ENCODE assay signal across 36 cellular contexts in the genomic region with DNA sequence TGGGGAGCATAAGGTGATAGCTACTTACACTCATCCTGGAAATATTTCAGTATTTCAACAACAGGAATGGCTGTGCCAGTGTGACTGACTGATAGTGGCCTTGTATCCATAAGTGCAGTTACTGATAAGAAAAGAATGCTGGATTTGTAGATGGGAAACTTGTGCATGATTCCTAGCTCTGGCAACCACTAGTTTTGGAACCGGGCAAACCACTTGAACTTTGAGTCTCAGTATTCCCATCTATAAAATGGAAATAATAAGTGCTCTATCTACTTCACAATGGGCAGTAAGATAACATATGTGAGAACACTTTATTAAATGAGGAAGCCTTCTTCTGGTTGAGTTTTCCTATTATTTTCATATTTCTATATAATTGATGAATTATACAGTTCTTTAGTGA.
DNase-seq lines count a peak whose midpoint lies in the region; ATAC-seq, FAIRE-seq and TF ChIP-seq lines count a peak whose summit lies in the region.
"Had no signal": no experiment of that assay in that cellular context is flagged by ENCODE, and none has a peak within 500 bp of the region (broad histone marks: within the 10 kb centered on the region; RNA-seq: fewer than 3 reads in every experiment).

No MANE protein-coding gene starts in this region.

- H2BK12ac ChIP-seq in trophoblast cell (ENCODE audit: low read length): no peak overlapping the region

- peaks cover 5% of the 10 kb centered on the region for H3K27me3 Mint-ChIP-seq in nephron progenitor cell (ENCODE audit: low read depth, poor library complexity)

- H4K91ac ChIP-seq in trophoblast cell (ENCODE audit: low read depth, low read length): no peak overlapping the region

- no peak overlapping the region for H3K4me3 Mint-ChIP-seq in nephron progenitor cell
- H3K4me3 Mint-ChIP-seq: B cell; CD14-positive monocyte; CD4-positive, alpha-beta memory T cell; CD4-positive, alpha-beta T cell; CD4-positive, CD25-positive, alpha-beta regulatory T cell; CD8-positive, alpha-beta memory T cell; CD8-positive, alpha-beta T cell had no signal

- H3K36me3 ChIP-seq in HepG2 (replicated peaks in 1 of 2; ENCODE audit: control insufficient read depth in 1 of 2, insufficient read depth in 2 of 2, low read length in 2 of 2) (no peaks in the 10 kb centered on the region), right lobe of liver (no peaks in the 10 kb centered on the region), K562 (ENCODE audit: control insufficient read depth, insufficient read depth, low read length) (no peaks in the 10 kb centered on the region), trophoblast cell (ENCODE audit: control insufficient read depth in 1 of 2, insufficient read depth in 2 of 2, low read length in 2 of 2) (no peaks in the 10 kb centered on the region)
- H3K36me3 ChIP-seq: BE2C; BLaER1; BLaER1 treated with 17β-estradiol and CSF1 and Interleukin-3, amounts not matched to agents 10 nM and 100 nM had no signal

- peak overlapping the region; percentile 52 for H3K27ac Mint-ChIP-seq in nephron progenitor cell
- H3K27ac Mint-ChIP-seq: B cell; CD14-positive monocyte; CD4-positive, alpha-beta memory T cell; CD4-positive, alpha-beta T cell; CD4-positive, CD25-positive, alpha-beta regulatory T cell; CD8-positive, alpha-beta memory T cell; CD8-positive, alpha-beta T cell had no signal

- TF ChIP-seq EP300 in HepG2 (IDR thresholded peaks at IDR 0.05; ENCODE audit: low read depth in 2 of 2, low read length in 2 of 2) (no peak), HepG2 (CRISPR knock-in tag; IDR thresholded peaks at IDR 0.05; ENCODE audit: borderline replicate concordance) (no peak), K562 (IDR thresholded peaks at IDR 0.05; ENCODE audit: low read length) (no peak)

- no peaks in the 10 kb centered on the region for H3K9me1 ChIP-seq in K562 (ENCODE audit: control insufficient read depth, insufficient read depth, low read length)

- FAIRE-seq in HepG2 (lab: Jason Lieb, UNC): no peak
- no peak for FAIRE-seq in K562 (lab: Jason Lieb, UNC)
- FAIRE-seq: A204.1, A549, D721Med had no signal

- H3K4me1 ChIP-seq in HepG2 (ENCODE audit: insufficient read depth, low read length) (no peaks in the 10 kb centered on the region), right lobe of liver (no peaks in the 10 kb centered on the region), K562 (replicated peaks in 1 of 2; ENCODE audit: control insufficient read depth in 2 of 2, insufficient read depth in 2 of 2, low read length in 2 of 2) (no peaks in the 10 kb centered on the region), trophoblast cell (ENCODE audit: control insufficient read depth in 1 of 2, insufficient read depth in 2 of 2, low read length in 2 of 2) (peaks cover 2 to 8% of the 10 kb centered on the region in 2 experiments)
- H3K4me1 ChIP-seq: A549, BE2C, Caco-2 had no signal

- no peak overlapping the region for H2BK5ac ChIP-seq in trophoblast cell (ENCODE audit: low read depth, low read length, poor library complexity)

- H4K12ac ChIP-seq in trophoblast cell (ENCODE audit: low read depth, low read length): no peak overlapping the region

- H3K9ac ChIP-seq in HepG2 (ENCODE audit: insufficient read depth, low read depth, low read length) (no peak overlapping the region), K562 (ENCODE audit: insufficient read depth in 1 of 2, low read depth in 2 of 2, low read length in 2 of 2) (no peak overlapping the region), trophoblast cell (ENCODE audit: low read length) (no peak overlapping the region)
- H3K9ac ChIP-seq: BLaER1; BLaER1 treated with 17β-estradiol and CSF1 and Interleukin-3, amounts not matched to agents 10 nM and 100 nM had no signal

- CTCF ChIA-PET in HepG2 (lab: Yijun Ruan, JAX; ENCODE audit: low intra/inter-chr PET ratio, low total read pairs) (no interaction called here), K562 (lab: Yijun Ruan, JAX; ENCODE audit: low intra/inter-chr PET ratio) (no interaction called here)

- H2AFZ ChIP-seq in HepG2 (ENCODE audit: low read length): no peak overlapping the region
- no peak overlapping the region for H2AFZ ChIP-seq in K562 (ENCODE audit: low read depth, low read length)
- no peak overlapping the region for H2AFZ ChIP-seq in trophoblast cell (ENCODE audit: insufficient read depth, low read length, poor library complexity)

- no peak overlapping the region for H3K27ac ChIP-seq in HepG2 (ENCODE audit: extremely low read length, insufficient read depth, low read length)
- no peak overlapping the region for H3K27ac ChIP-seq in right lobe of liver
- H3K27ac ChIP-seq in K562 (ENCODE audit: extremely low read depth, low read depth, low read length): no peak overlapping the region
- no peak overlapping the region for H3K27ac ChIP-seq in trophoblast cell (ENCODE audit: low read depth, low read length)
- H3K27ac ChIP-seq: 22Rv1; A549; BLaER1; BLaER1 treated with 17β-estradiol and CSF1 and Interleukin-3, amounts not matched to agents 10 nM and 100 nM; C4-2B had no signal

- no peak overlapping the region for H4K8ac ChIP-seq in trophoblast cell (ENCODE audit: low read depth, low read length)

- H3K36me3 Mint-ChIP-seq in nephron progenitor cell (ENCODE audit: low read depth): no peaks in the 10 kb centered on the region
- H3K36me3 Mint-ChIP-seq: CD14-positive monocyte; CD4-positive, alpha-beta memory T cell; CD4-positive, CD25-positive, alpha-beta regulatory T cell; CD8-positive, alpha-beta memory T cell; CD8-positive, alpha-beta T cell had no signal

- TF ChIP-seq CTCF in HepG2 (CRISPR knock-in tag; IDR thresholded peaks at IDR 0.05) (no peak), right lobe of liver (IDR thresholded peaks at IDR 0.05) (no peak), K562 (IDR thresholded peaks at IDR 0.05 in 2 of 3, conservative IDR thresholded peaks at IDR 0.05 in 1 of 3; ENCODE audit: insufficient read depth in 2 of 3, low read depth in 1 of 3, low read length in 3 of 3) (no peak), nephron progenitor cell (IDR thresholded peaks at IDR 0.05) (no peak)

- 0% methylated on average over 1 of the region's 1 CpG for WGBS in HepG2 (ENCODE audit: low lambda C conversion rate)
- WGBS in right lobe of liver (ENCODE audit: insufficient coverage, low coverage, low lambda C conversion rate, missing lambda C conversion rate): 60% methylated on average over 1 of the region's 1 CpG
- 5% methylated on average over 1 of the region's 1 CpG for WGBS in K562 (ENCODE audit: insufficient coverage, low coverage, missing lambda C conversion rate)
- no CpG with 5 or more reads among the region's 1 CpG for WGBS in trophoblast cell (ENCODE audit: extremely low coverage, insufficient coverage, insufficient read length)

- TF ChIP-seq POLR2A in HepG2 (IDR thresholded peaks at IDR 0.05; ENCODE audit: insufficient read depth in 1 of 2, low read depth in 2 of 2, low read length in 2 of 2): no peak
- no peak for TF ChIP-seq POLR2A in right lobe of liver (IDR thresholded peaks at IDR 0.05)
- TF ChIP-seq POLR2A in K562 (conservative IDR thresholded peaks at IDR 0.05): no peak

- no peaks in the 10 kb centered on the region for H3K9me3 Mint-ChIP-seq in nephron progenitor cell
- H3K9me3 Mint-ChIP-seq: CD4-positive, alpha-beta memory T cell; CD4-positive, alpha-beta T cell; CD4-positive, CD25-positive, alpha-beta regulatory T cell; CD8-positive, alpha-beta memory T cell; CD8-positive, alpha-beta T cell had no signal

- BruUV-seq in HepG2 (replicated peaks; lab: Mats Ljungman, UMichigan) (no TSS peak), K562 (replicated peaks; lab: Mats Ljungman, UMichigan) (no TSS peak)

- ATAC-seq in HepG2: no peak
- ATAC-seq in right lobe of liver: no peak
- ATAC-seq in K562: no peak
- ATAC-seq: CD8-positive, alpha-beta T cell had no signal

- H3K14ac ChIP-seq in trophoblast cell (ENCODE audit: low read length): no peak overlapping the region

- no peak overlapping the region for H3K23ac ChIP-seq in trophoblast cell (ENCODE audit: low read length)

- H2AK5ac ChIP-seq in trophoblast cell (ENCODE audit: low read length): no peak overlapping the region

- H3K4me1 Mint-ChIP-seq in nephron progenitor cell: no peaks in the 10 kb centered on the region
- H3K4me1 Mint-ChIP-seq: B cell; CD4-positive, CD25-positive, alpha-beta regulatory T cell; CD8-positive, alpha-beta memory T cell had no signal

- H3K4me2 ChIP-seq in HepG2 (ENCODE audit: low read depth, low read length): no peak overlapping the region
- no peak overlapping the region for H3K4me2 ChIP-seq in K562 (ENCODE audit: insufficient read depth, low read length)
- H3K4me2 ChIP-seq in trophoblast cell (ENCODE audit: low read length): no peak overlapping the region
- H3K4me2 ChIP-seq: A549, BLaER1 had no signal

- H3K79me1 ChIP-seq in trophoblast cell (ENCODE audit: low read length): no peaks in the 10 kb centered on the region

- H3K79me2 ChIP-seq in HepG2 (ENCODE audit: insufficient read depth, low read length) (no peaks in the 10 kb centered on the region), K562 (ENCODE audit: control insufficient read depth, insufficient read depth, low read length) (no peaks in the 10 kb centered on the region), trophoblast cell (ENCODE audit: control insufficient read depth, insufficient read depth, low read length, poor library complexity) (no peaks in the 10 kb centered on the region)

- in situ Hi-C loops in HepG2 (cut with HindIII; ENCODE audit: extremely low pct_ligation_motif_present, low pct_unique_long_range_greater_than_20kb) (no loop called here), K562 (cut with MboI) (no loop called here)

- intact Hi-C loops in HepG2 (cut with micrococcal nuclease; ENCODE audit: unreplicated experiment): loop anchor here (5.0 kb wide), 1 partner anchor 246 kb away; no protein-coding TSS in a partner anchor
- intact Hi-C loops in right lobe of liver (cut with DNase I): no loop called here
- intact Hi-C loops in K562 (cut with micrococcal nuclease): loop anchor here (5.0 to 10.0 kb wide), 4 partner anchors 116 to 329 kb away; no protein-coding TSS in a partner anchor
- intact Hi-C loops in posterior vena cava (cut with DNase I): no loop called here

- no peak overlapping the region for H2BK120ac ChIP-seq in trophoblast cell (ENCODE audit: insufficient read depth, low read length, poor library complexity)

- DNase-seq in HepG2 (ENCODE audit: low spot score) (no peak), right lobe of liver (no peak), NCI-H226 (peak; percentile 53), K562 (ENCODE audit: extremely low read depth in 1 of 4, low spot score in 3 of 4) (peak in 2 of 4 experiments; percentile 13 to 16), nephron progenitor cell (no peak), trophoblast cell (no peak), UCSD-AML1 (lab: John Stamatoyannopoulos, UW; ENCODE audit: unreplicated experiment) (no peak), posterior vena cava (ENCODE audit: low spot score) (no peak)
- DNase-seq: 8988T; ACHN; AML-193; BE2C; C1 segment of cervical spinal cord; Caco-2; Calu3; CD4-positive, alpha-beta memory T cell; CD4-positive, alpha-beta T cell; CD4-positive, CD25-positive, alpha-beta regulatory T cell; CD8-positive, alpha-beta memory T cell; CD8-positive, alpha-beta T cell; COR-L47; DMS 273 treated with DMSO at 0.1 percent for 48 hours; DMS153; DMS53; DMS79; DMS79 treated with DMSO at 0.1 percent for 48 hours; EL had no signal

- H3K4me3 ChIP-seq in HepG2 (replicated peaks in 1 of 3; ENCODE audit: insufficient read depth in 1 of 3, low read depth in 2 of 3, low read length in 3 of 3): no peak overlapping the region
- H3K4me3 ChIP-seq in right lobe of liver: no peak overlapping the region
- H3K4me3 ChIP-seq in K562: no peak overlapping the region
- no peak overlapping the region for H3K4me3 ChIP-seq in trophoblast cell (ENCODE audit: low read depth, low read length)
- H3K4me3 ChIP-seq: A549; BLaER1; BLaER1 treated with 17β-estradiol and CSF1 and Interleukin-3, amounts not matched to agents 10 nM and 100 nM had no signal

- no peaks in the 10 kb centered on the region for H3K9me3 ChIP-seq in HepG2 (ENCODE audit: low read length)
- no peaks in the 10 kb centered on the region for H3K9me3 ChIP-seq in right lobe of liver
- H3K9me3 ChIP-seq in K562 (replicated peaks; ENCODE audit: control insufficient read depth, insufficient read depth, low read depth, low read length): no peaks in the 10 kb centered on the region
- H3K9me3 ChIP-seq in trophoblast cell (ENCODE audit: insufficient read depth, low read depth, low read length): no peaks in the 10 kb centered on the region
- H3K9me3 ChIP-seq: A549; BE2C; BLaER1; BLaER1 treated with 17β-estradiol and CSF1 and Interleukin-3, amounts not matched to agents 10 nM and 100 nM; Caco-2 had no signal

- POLR2A ChIA-PET in HepG2 (lab: Yijun Ruan, JAX): no interaction called here
- POLR2A ChIA-PET in K562 (lab: Yijun Ruan, JAX): interaction anchor here (1.3 kb wide), 1 partner anchor 15 kb away, joined by 3 read pairs; no protein-coding TSS in a partner anchor

- TF ChIP-seq RAD21 in HepG2 (CRISPR knock-in tag; IDR thresholded peaks at IDR 0.05): no peak
- no peak for TF ChIP-seq RAD21 in K562 (CRISPR knock-in tag; conservative IDR thresholded peaks at IDR 0.05 in 1 of 2, IDR thresholded peaks at IDR 0.05 in 1 of 2)

- H3K27me3 ChIP-seq in HepG2 (ENCODE audit: control insufficient read depth in 1 of 2, insufficient read depth in 2 of 2, low read length in 2 of 2): no peaks in the 10 kb centered on the region; a peak in 1 of 5 replicates
- H3K27me3 ChIP-seq in right lobe of liver: no peaks in the 10 kb centered on the region
- no peaks in the 10 kb centered on the region for H3K27me3 ChIP-seq in K562 (ENCODE audit: control insufficient read depth in 2 of 2, insufficient read depth in 2 of 2, low read length in 2 of 2)
- no peaks in the 10 kb centered on the region for H3K27me3 ChIP-seq in trophoblast cell (ENCODE audit: insufficient read depth, low read length)
- H3K27me3 ChIP-seq: BE2C; BLaER1; BLaER1 treated with 17β-estradiol and CSF1 and Interleukin-3, amounts not matched to agents 10 nM and 100 nM had no signal

- no peak overlapping the region for H3K18ac ChIP-seq in trophoblast cell (ENCODE audit: low read length)

- H4K20me1 ChIP-seq in HepG2 (ENCODE audit: insufficient read depth, low read length) (no peaks in the 10 kb centered on the region), K562 (replicated peaks; ENCODE audit: control insufficient read depth, insufficient read depth, low read length) (no peaks in the 10 kb centered on the region)
- H4K20me1 ChIP-seq: BLaER1; BLaER1 treated with 17β-estradiol and CSF1 and Interleukin-3, amounts not matched to agents 10 nM and 100 nM had no signal

- H3K4ac ChIP-seq in trophoblast cell (ENCODE audit: low read depth, low read length): no peak overlapping the region

Comparison
In these comparisons a context has a peak if more than half of its experiments do, and no peak if none do; other contexts are left out.
1. intact Hi-C loops: an anchor here in HepG2 (5.0 kb wide) and K562 (5.0 to 10.0 kb wide); none called in right lobe of liver and posterior vena cava.